Comparison of ENCODE assay signal across 26 cellular contexts in genomic region chr21:41124626-41125240, GRCh38. TPM values are rescaled to one million over a fixed set of nuclear protein-coding genes. Genes with fewer than 3 reads are reported as not detected.
DNase-seq lines count a peak whose midpoint lies in the region; ATAC-seq, FAIRE-seq and TF ChIP-seq lines count a peak whose summit lies in the region.
"Had no signal": no experiment of that assay in that cellular context is flagged by ENCODE, and none has a peak within 500 bp of the region (broad histone marks: within the 10 kb centered on the region; RNA-seq: fewer than 3 reads in every experiment).

No MANE protein-coding gene starts in this region.

- no peaks in the 10 kb centered on the region for H3K9me1 ChIP-seq in keratinocyte (ENCODE audit: control insufficient read depth, extremely low read depth, insufficient read depth, low read length)

- intact Hi-C loops in mammary epithelial cell (cut with micrococcal nuclease) (loop anchor here (5.0 to 10.0 kb wide), 3 partner anchors 130 to 690 kb away; no protein-coding TSS in a partner anchor), sigmoid colon (cut with DNase I) (loop anchor here (5.0 kb wide), 2 partner anchors 83 to 338 kb away; no protein-coding TSS in a partner anchor)

- peak; percentile 35 for DNase-seq in MG63
- peak; percentile 30 for DNase-seq in mammary epithelial cell
- no peak for DNase-seq in keratinocyte (ENCODE audit: low read depth, low spot score)
- no peak for DNase-seq in sigmoid colon
- no peak for DNase-seq in T-helper 17 cell
- no peak for DNase-seq in NCI-H526 treated with DMSO at 0.1 percent for 48 hours (lab: John Stamatoyannopoulos, UW)
- DNase-seq in SHP77 (lab: John Stamatoyannopoulos, UW): no peak
- no peak for DNase-seq in activated CD4-positive, alpha-beta T cell treated with anti-CD3 and anti-CD28 coated beads, Interleukin-2, amount 50 U/mL, for 4 hours
- DNase-seq: activated CD4-positive, alpha-beta T cell treated with anti-CD3 and anti-CD28 coated beads for 1 hour; activated CD8-positive, alpha-beta T cell treated with anti-CD3 and anti-CD28 coated beads, Interleukin-2, amount 10 ng/mL, durations not matched to agents 7 days and 5 days; activated effector memory CD4-positive, alpha-beta T cell treated with anti-CD3 and anti-CD28 coated beads, Interleukin-2, amount 50 U/mL, for 16 hours; activated naive CD8-positive, alpha-beta T cell treated with anti-CD3 and anti-CD28 coated beads, Interleukin-2, amount 10 ng/mL, durations not matched to agents 7 days and 5 days; activated T-cell treated with anti-CD3 and anti-CD28 coated beads for 4 hours; Calu3; esophagus squamous epithelium; H7; naive B cell; NCI-H1694 treated with DMSO at 0.1 percent for 48 hours; NCI-H82; PC-9; stimulated activated naive CD8-positive, alpha-beta T cell treated with anti-CD3 and anti-CD28 coated beads, Interleukin-15, amount 100 ng/mL, for 72 hours had no signal

- H3K27me3 ChIP-seq in MG63 (no peaks in the 10 kb centered on the region), mammary epithelial cell (ENCODE audit: insufficient read depth, low read length) (no peaks in the 10 kb centered on the region), keratinocyte (ENCODE audit: control insufficient read depth, extremely low read depth, insufficient read depth, low read length) (peaks cover 25% of the 10 kb centered on the region), sigmoid colon (peaks cover 0 to 6% (median 0%) of the 10 kb centered on the region in 3 donors)
- H3K27me3 ChIP-seq: SJSA1 had no signal

- dilution Hi-C loops in mammary epithelial cell (cut with HindIII; ENCODE audit: low sequenced_read_pairs): no loop called here
- dilution Hi-C loops in keratinocyte (cut with MboI; ENCODE audit: extremely low pct_ligation_motif_present, low sequenced_read_pairs): no loop called here

- peak overlapping the region; percentile 63 for H2AFZ ChIP-seq in mammary epithelial cell (ENCODE audit: low read depth, low read length)
- H2AFZ ChIP-seq in keratinocyte (ENCODE audit: control insufficient read depth, low read length): peak overlapping the region; percentile 51
- H2AFZ ChIP-seq: PC-9 had no signal

- TF ChIP-seq EP300 in sigmoid colon (IDR thresholded peaks at IDR 0.05): no peak

- in situ Hi-C loops in mammary epithelial cell (cut with MboI; ENCODE audit: low sequenced_read_pairs in 2 of 2): loop anchor here in 1 of 2 donors (25.0 kb wide), 1 partner anchor 313 kb away; the partner anchor contains the start of gene MX1

- no peak overlapping the region for H3K4me3 Mint-ChIP-seq in T-helper 17 cell
- H3K4me3 Mint-ChIP-seq: activated CD8-positive, alpha-beta T cell treated with anti-CD3 and anti-CD28 coated beads, Interleukin-2, amount 10 ng/mL, durations not matched to agents 7 days and 5 days; activated naive CD8-positive, alpha-beta T cell treated with anti-CD3 and anti-CD28 coated beads, Interleukin-2, amount 10 ng/mL, durations not matched to agents 7 days and 5 days; CD14-positive monocyte; memory B cell; naive B cell; stimulated activated naive CD8-positive, alpha-beta T cell treated with anti-CD3 and anti-CD28 coated beads, Interleukin-15, amount 100 ng/mL, for 72 hours; type B pancreatic cell had no signal

- ATAC-seq in T-helper 17 cell: no peak
- ATAC-seq: activated CD8-positive, alpha-beta T cell treated with anti-CD3 and anti-CD28 coated beads, Interleukin-2, amount 10 ng/mL, durations not matched to agents 7 days and 5 days; stimulated activated naive CD8-positive, alpha-beta T cell treated with anti-CD3 and anti-CD28 coated beads, Interleukin-15, amount 100 ng/mL, for 72 hours had no signal

- no peak overlapping the region for H3K27ac ChIP-seq in mammary epithelial cell (ENCODE audit: insufficient read depth, low read depth, low read length)
- H3K27ac ChIP-seq in keratinocyte (ENCODE audit: control insufficient read depth, insufficient read depth, low read length): no peak overlapping the region
- H3K27ac ChIP-seq in sigmoid colon: peak overlapping the region in 3 of 4 donors; percentile 41 to 62 (median 49)
- H3K27ac ChIP-seq: PC-9, SJSA1 had no signal

- no peak for TF ChIP-seq CTCF in mammary epithelial cell (conservative IDR thresholded peaks at IDR 0.05 in 1 of 2, IDR thresholded peaks at IDR 0.05 in 1 of 2; ENCODE audit: extremely low read depth in 1 of 2, insufficient read depth in 1 of 2, low read depth in 1 of 2, low read length in 2 of 2)
- no peak for TF ChIP-seq CTCF in keratinocyte (optimal IDR thresholded peaks at IDR 0.05 in 1 of 3, IDR thresholded peaks at IDR 0.05 in 1 of 3, conservative IDR thresholded peaks at IDR 0.05 in 1 of 3; ENCODE audit: extremely low read depth in 1 of 3, insufficient read depth in 2 of 3, low read length in 3 of 3)
- no peak for TF ChIP-seq CTCF in sigmoid colon (IDR thresholded peaks at IDR 0.05)

- H4K20me1 ChIP-seq in mammary epithelial cell (ENCODE audit: insufficient read depth, low read length) (no peaks in the 10 kb centered on the region), keratinocyte (ENCODE audit: control insufficient read depth, extremely low read depth, insufficient read depth, low read length) (no peaks in the 10 kb centered on the region)

- H3K27ac Mint-ChIP-seq in T-helper 17 cell: no peak overlapping the region
- H3K27ac Mint-ChIP-seq: activated CD8-positive, alpha-beta T cell treated with anti-CD3 and anti-CD28 coated beads, Interleukin-2, amount 10 ng/mL, durations not matched to agents 7 days and 5 days; activated naive CD8-positive, alpha-beta T cell treated with anti-CD3 and anti-CD28 coated beads, Interleukin-2, amount 10 ng/mL, durations not matched to agents 7 days and 5 days; CD14-positive monocyte; memory B cell; naive B cell; stimulated activated naive CD8-positive, alpha-beta T cell treated with anti-CD3 and anti-CD28 coated beads, Interleukin-15, amount 100 ng/mL, for 72 hours; type B pancreatic cell had no signal

- H3K36me3 ChIP-seq in MG63: no peaks in the 10 kb centered on the region
- no peaks in the 10 kb centered on the region for H3K36me3 ChIP-seq in mammary epithelial cell (ENCODE audit: insufficient read depth, low read length)
- H3K36me3 ChIP-seq in keratinocyte (ENCODE audit: control insufficient read depth in 2 of 2, extremely low read depth in 1 of 2, insufficient read depth in 2 of 2, low read length in 2 of 2): no peaks in the 10 kb centered on the region
- H3K36me3 ChIP-seq in sigmoid colon: no peaks in the 10 kb centered on the region
- H3K36me3 ChIP-seq: esophagus squamous epithelium, SJSA1 had no signal

- FAIRE-seq in keratinocyte (lab: Jason Lieb, UNC): peak; percentile 41
- FAIRE-seq: colon had no signal

- H3K9ac ChIP-seq in mammary epithelial cell (ENCODE audit: insufficient read depth, low read length): no peak overlapping the region
- no peak overlapping the region for H3K9ac ChIP-seq in keratinocyte (ENCODE audit: control insufficient read depth, extremely low read depth, insufficient read depth, low read length)

- H3K36me3 Mint-ChIP-seq in T-helper 17 cell (ENCODE audit: low read depth): no peaks in the 10 kb centered on the region
- H3K36me3 Mint-ChIP-seq: activated naive CD8-positive, alpha-beta T cell treated with anti-CD3 and anti-CD28 coated beads, Interleukin-2, amount 10 ng/mL, durations not matched to agents 7 days and 5 days; CD14-positive monocyte; type B pancreatic cell had no signal

- H3K4me2 ChIP-seq in mammary epithelial cell (ENCODE audit: insufficient read depth, low read depth, low read length) (peak overlapping the region; percentile 55), keratinocyte (ENCODE audit: control insufficient read depth, extremely low read depth, insufficient read depth, low read depth, low read length) (peak overlapping the region; percentile 58)
- H3K4me2 ChIP-seq: PC-9 had no signal

- H3K27me3 Mint-ChIP-seq in T-helper 17 cell: peaks cover 25% of the 10 kb centered on the region

- TF ChIP-seq POLR2A in sigmoid colon (IDR thresholded peaks at IDR 0.05): no peak

- WGBS in mammary epithelial cell (ENCODE audit: low coverage, missing lambda C conversion rate): 23% methylated on average over 11 of the region's 14 CpGs
- WGBS in sigmoid colon, 2 donors: 63 to 79% methylated on average over 14 of the region's 14 CpGs

- H3K4me1 Mint-ChIP-seq in T-helper 17 cell: no peaks in the 10 kb centered on the region
- H3K4me1 Mint-ChIP-seq: activated naive CD8-positive, alpha-beta T cell treated with anti-CD3 and anti-CD28 coated beads, Interleukin-2, amount 10 ng/mL, durations not matched to agents 7 days and 5 days; CD14-positive monocyte; stimulated activated naive CD8-positive, alpha-beta T cell treated with anti-CD3 and anti-CD28 coated beads, Interleukin-15, amount 100 ng/mL, for 72 hours had no signal

- H3K4me3 ChIP-seq in MG63 (no peak overlapping the region), mammary epithelial cell (replicated peaks in 1 of 3; ENCODE audit: insufficient read depth in 1 of 3, low read depth in 2 of 3, low read length in 3 of 3) (no peak overlapping the region), keratinocyte (ENCODE audit: control insufficient read depth in 2 of 3, extremely low read depth in 1 of 3, insufficient read depth in 2 of 3, low read depth in 1 of 3, low read length in 3 of 3) (peak overlapping the region in 1 of 3 experiments; percentile 20), sigmoid colon (peak overlapping the region in 1 of 4 donors; percentile 6)
- H3K4me3 ChIP-seq: esophagus squamous epithelium, PC-9, SJSA1 had no signal

- BruUV-seq in mammary epithelial cell (replicated peaks; lab: Mats Ljungman, UMichigan): TSS peak; percentile 63

- CTCF ChIA-PET in mammary epithelial cell (lab: Charles Lee; ENCODE audit: low non-redundant PET): interaction anchor here (0.9 kb wide), 1 partner anchor 18 kb away, joined by 3 read pairs; no protein-coding TSS in a partner anchor

- no peaks in the 10 kb centered on the region for H3K79me2 ChIP-seq in mammary epithelial cell (ENCODE audit: insufficient read depth, low read length)
- H3K79me2 ChIP-seq in keratinocyte (ENCODE audit: control insufficient read depth, insufficient read depth, low read length): no peaks in the 10 kb centered on the region

- H3K9me3 ChIP-seq in MG63 (no peaks in the 10 kb centered on the region; the same call in 1 of the 2 replicates), mammary epithelial cell (replicated peaks; ENCODE audit: insufficient read depth, low read length) (no peaks in the 10 kb centered on the region), keratinocyte (ENCODE audit: control insufficient read depth, low read depth, low read length) (no peaks in the 10 kb centered on the region), sigmoid colon (no peaks in the 10 kb centered on the region), T-helper 17 cell (ENCODE audit: control insufficient read depth, low read length, poor library complexity, severe bottlenecking) (no peaks in the 10 kb centered on the region)
- H3K9me3 ChIP-seq: esophagus squamous epithelium, SJSA1 had no signal

- H3K4me1 ChIP-seq in mammary epithelial cell (ENCODE audit: insufficient read depth, low read length) (peaks cover 12% of the 10 kb centered on the region), keratinocyte (ENCODE audit: control insufficient read depth, extremely low read depth, insufficient read depth, low read length) (peaks cover 9% of the 10 kb centered on the region), sigmoid colon (peaks cover 0 to 13% (median 7%) of the 10 kb centered on the region in 4 donors)
- H3K4me1 ChIP-seq: SJSA1 had no signal

RNA-seq across cellular contexts. Expression of gene BACE2, which starts 43.2 kb away (rescaled TPM):
- 211 and 220 TPM in 2 replicates for total RNA-seq in MG63 (2014; rRNA removed; shearing (Covaris generic); ENCODE audit: low replicate concordance)
- total RNA-seq in mammary epithelial cell (100 to 1,000 TPM in 1 of 2 donors, 10 to 100 TPM in 1; 84.4 to 128 TPM), sigmoid colon (100 to 1,000 TPM in 1 of 4 donors, 10 to 100 TPM in 3; 52.1 to 204 (median 53.1) TPM), T-helper 17 cell (1 to 10 TPM in 1 of 2 donors, under 1 TPM in 1; 0.37 to 1.4 TPM)
- polyA plus RNA-seq in mammary epithelial cell (150 TPM), keratinocyte (89.7 to 162 TPM (median 130 TPM) in 3 replicates), sigmoid colon (10 to 100 TPM; 12.0 to 71.6 (median 13.2) TPM)
- polyA minus RNA-seq in mammary epithelial cell (102 TPM), keratinocyte (101 to 131 TPM (median 126 TPM) in 3 replicates)
- 31.9 TPM for polyA plus RNA-seq in keratinocyte (2011; ENCODE audit: low read depth)
- 122 and 149 TPM in 2 replicates for polyA plus RNA-seq in keratinocyte (2011; cell fraction: cytosol; rRNA removed)
- 153 and 161 TPM in 2 replicates for polyA plus RNA-seq in keratinocyte (2011; cell fraction: nucleus; rRNA removed)
- 57.6 and 100.0 TPM in 2 replicates for polyA plus RNA-seq in keratinocyte (2012; ENCODE audit: low replicate concordance)
- 99.8 TPM for polyA minus RNA-seq in keratinocyte (2011; cell fraction: cytosol; rRNA and poly(A)+ RNA removed)
- 82.9 and 141 TPM in 2 replicates for polyA minus RNA-seq in keratinocyte (2011; cell fraction: nucleus; rRNA and poly(A)+ RNA removed)

Comparison
In these comparisons a context has a peak if more than half of its experiments do, and no peak if none do; other contexts are left out.
1. DNase-seq: peak in MG63 (single experiment) and mammary epithelial cell (single experiment); none in keratinocyte (single experiment), sigmoid colon (single experiment), T-helper 17 cell (0 of 3), NCI-H526 treated with DMSO at 0.1 percent for 48 hours (single experiment), SHP77 (0 of 2) and activated CD4-positive, alpha-beta T cell treated with anti-CD3 and anti-CD28 coated beads, Interleukin-2, amount 50 U/mL, for 4 hours (0 of 2).
2. H3K27ac ChIP-seq: peak in sigmoid colon (3 of 4); none in mammary epithelial cell (single experiment) and keratinocyte (single experiment).
3. RNA of gene BACE2, which starts 43.2 kb away (total RNA-seq): 211 to 220 TPM in MG63, 84.4 to 128 TPM in mammary epithelial cell and 52.1 to 204 TPM in sigmoid colon; 0.37 to 1.4 TPM in T-helper 17 cell; every median in the first group is over 10 times any median in the second.